ENCODE assay signal across 11 cellular contexts in genomic region chr22:38177044-38177443, GRCh38. TPM values are rescaled to one million over a fixed set of nuclear protein-coding genes. Genes with fewer than 3 reads are reported as not detected.
DNase-seq lines count a peak whose midpoint lies in the region; ATAC-seq, FAIRE-seq and TF ChIP-seq lines count a peak whose summit lies in the region.
"Had no signal": no experiment of that assay in that cellular context is flagged by ENCODE, and none has a peak within 500 bp of the region (broad histone marks: within the 10 kb centered on the region; RNA-seq: fewer than 3 reads in every experiment).

No MANE protein-coding gene starts in this region.

- H3K9me3 ChIP-seq in RWPE2 (ENCODE audit: severe bottlenecking) = no peaks in the 10 kb centered on the region
- no peaks in the 10 kb centered on the region for H3K9me3 ChIP-seq in esophagus squamous epithelium
- no peaks in the 10 kb centered on the region for H3K9me3 ChIP-seq in spleen
- H3K9me3 ChIP-seq in BE2C = no peaks in the 10 kb centered on the region

- no peak for ATAC-seq in RWPE2 (ENCODE audit: low read depth)
- ATAC-seq in GM19452 (IDR thresholded peaks at IDR 0.05; ENCODE audit: unreplicated experiment) = no peak

- 94 to 100% methylated on average over 2 to 4 of the region's 4 CpGs for WGBS in esophagus squamous epithelium, 2 donors
- WGBS in spleen, 5 donors = 81 to 92% (median 88%) methylated on average over 4 of the region's 4 CpGs

- TF ChIP-seq CTCF in RWPE2 (IDR thresholded peaks at IDR 0.05; ENCODE audit: poor library complexity, severe bottlenecking) (no peak), esophagus squamous epithelium (IDR thresholded peaks at IDR 0.05) (no peak), spleen (IDR thresholded peaks at IDR 0.05 in 8 of 11, conservative IDR thresholded peaks at IDR 0.05 in 3 of 11) (no peak), BE2C (IDR thresholded peaks at IDR 0.05; ENCODE audit: low read depth, low read length) (no peak), foreskin fibroblast (IDR thresholded peaks at IDR 0.05; ENCODE audit: low read depth, low read length) (no peak)

- H3K27ac ChIP-seq in RWPE2 (ENCODE audit: poor library complexity, severe bottlenecking) (peak overlapping the region; percentile 93), esophagus squamous epithelium (peak overlapping the region; percentile 63 to 99 (median 96)), spleen (peak overlapping the region in 7 of 8 donors; percentile 45 to 78 (median 67))

- intact Hi-C loops in esophagus squamous epithelium (cut with DNase I) (no loop called here), spleen (cut with DNase I; ENCODE audit: low total_unique reads) (no loop called here)

- no peak overlapping the region for H3K4me3 ChIP-seq in RWPE2 (ENCODE audit: severe bottlenecking)
- no peak overlapping the region for H3K4me3 ChIP-seq in esophagus squamous epithelium
- no peak overlapping the region for H3K4me3 ChIP-seq in spleen
- H3K4me3 ChIP-seq in H7 (ENCODE audit: insufficient read depth, low read depth, low read length) = no peak overlapping the region
- no peak overlapping the region for H3K4me3 ChIP-seq in BE2C (ENCODE audit: low read depth, low read length)
- no peak overlapping the region for H3K4me3 ChIP-seq in foreskin fibroblast (ENCODE audit: low read depth in 1 of 2, low read length in 2 of 2)

- DNase-seq in GM12892 (ENCODE audit: insufficient read length) = no peak
- no peak for DNase-seq in RWPE2 (ENCODE audit: low spot score)
- no peak for DNase-seq in esophagus squamous epithelium (lab: John Stamatoyannopoulos, UW)
- no peak for DNase-seq in spleen
- no peak for DNase-seq in H7
- DNase-seq in BE2C = no peak
- no peak for DNase-seq in foreskin fibroblast
- DNase-seq: cerebellar nuclear complex, NCI-H2029 treated with DMSO at 0.1 percent for 48 hours, SHP77 treated with DMSO at 0.1 percent for 48 hours had no signal

- FAIRE-seq in GM12892 (lab: Jason Lieb, UNC) = peak; percentile 70

- H3K36me3 ChIP-seq in RWPE2 (ENCODE audit: low read depth) (no peaks in the 10 kb centered on the region), esophagus squamous epithelium (no peaks in the 10 kb centered on the region), spleen (no peaks in the 10 kb centered on the region), H7 (replicated peaks; ENCODE audit: control insufficient read depth, insufficient read depth, low read length) (no peaks in the 10 kb centered on the region), BE2C (no peaks in the 10 kb centered on the region)

- H3K4me1 ChIP-seq in RWPE2 (ENCODE audit: insufficient read depth, poor library complexity, severe bottlenecking) = peaks cover 50% of the 10 kb centered on the region
- peaks cover 36 to 85% (median 57%) of the 10 kb centered on the region in 3 donors for H3K4me1 ChIP-seq in esophagus squamous epithelium
- H3K4me1 ChIP-seq in spleen = peaks cover 32 to 86% (median 61%) of the 10 kb centered on the region in 6 donors
- peaks cover 17% of the 10 kb centered on the region for H3K4me1 ChIP-seq in BE2C

- no peaks in the 10 kb centered on the region for H3K27me3 ChIP-seq in RWPE2 (ENCODE audit: insufficient read depth, poor library complexity, severe bottlenecking)
- H3K27me3 ChIP-seq in esophagus squamous epithelium = no peaks in the 10 kb centered on the region
- no peaks in the 10 kb centered on the region for H3K27me3 ChIP-seq in spleen (replicated peaks in 1 of 7)
- no peaks in the 10 kb centered on the region for H3K27me3 ChIP-seq in H7 (ENCODE audit: control insufficient read depth, insufficient read depth, low read length)
- no peaks in the 10 kb centered on the region for H3K27me3 ChIP-seq in BE2C

- TF ChIP-seq POLR2A in GM12892 (IDR thresholded peaks at IDR 0.05; ENCODE audit: low read depth, low read length) (no peak), esophagus squamous epithelium (IDR thresholded peaks at IDR 0.05) (no peak), spleen (IDR thresholded peaks at IDR 0.05) (no peak)

RNA-seq across cellular contexts. Expression of gene PLA2G6, which starts 4.6 kb away (rescaled TPM):
- polyA plus RNA-seq in GM12892 (2012; ENCODE audit: missing spikeins) = 16.3 TPM
- total RNA-seq in esophagus squamous epithelium (10 to 100 TPM; 12.9 to 24.2 (median 14.2) TPM), spleen (10 to 100 TPM; 33.8 to 60.9 (median 56.4) TPM)
- 10 to 100 TPM; 18.1 to 39.6 (median 27.0) TPM for polyA plus RNA-seq in spleen
- 23.4 and 49.6 TPM in 2 replicates for total RNA-seq in H7 (2014; rRNA removed; shearing (Covaris generic))
- polyA plus RNA-seq in BE2C (2012; ENCODE audit: insufficient read depth, insufficient read length, low read depth) = 23.0 TPM

RNA-seq across cellular contexts. Expression of gene MAFF, which starts 24.8 kb away (rescaled TPM):
- 3.5 TPM for polyA plus RNA-seq in GM12892 (2012; ENCODE audit: missing spikeins)
- 10 to 100 TPM; 19.4 to 51.6 (median 40.5) TPM for total RNA-seq in esophagus squamous epithelium
- 10 to 100 TPM in 3 of 7 donors, 1 to 10 TPM in 4; 6.7 to 32.4 (median 9.0) TPM for total RNA-seq in spleen
- 10 to 100 TPM in 1 of 3 donors, 1 to 10 TPM in 2; 2.1 to 11.5 (median 3.7) TPM for polyA plus RNA-seq in spleen
- total RNA-seq in H7 (2014; rRNA removed; shearing (Covaris generic)) = 2.6 and 5.3 TPM in 2 replicates
- polyA plus RNA-seq in BE2C (2012; ENCODE audit: insufficient read depth, insufficient read length, low read depth) = 13.4 TPM
